Comparison of ENCODE assay signal across 10 cellular contexts in the genomic region with DNA sequence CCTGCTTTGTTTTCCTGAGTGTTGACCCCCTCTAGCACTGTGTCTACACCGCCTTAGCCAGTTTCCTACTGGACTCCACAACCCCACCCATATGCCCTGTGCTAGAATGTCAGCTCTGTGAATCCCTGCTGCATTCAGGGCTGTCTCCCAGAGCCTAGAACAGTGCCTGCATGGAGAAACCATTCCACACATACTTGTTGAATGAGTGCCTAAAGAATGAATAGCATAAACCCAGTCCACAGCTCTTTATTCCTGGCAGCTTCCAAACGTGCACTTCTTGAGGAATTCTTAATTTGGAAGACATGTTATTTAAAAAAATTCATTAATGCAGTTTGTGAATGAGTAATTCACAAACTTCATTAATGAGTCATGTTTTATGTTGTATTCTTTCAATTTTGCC. TPM values are rescaled to one million over a fixed set of nuclear protein-coding genes. Genes with fewer than 3 reads are reported as not detected.
DNase-seq lines count a peak whose midpoint lies in the region; ATAC-seq and TF ChIP-seq lines count a peak whose summit lies in the region.
"Had no signal": no experiment of that assay in that cellular context is flagged by ENCODE, and none has a peak within 500 bp of the region (broad histone marks: within the 10 kb centered on the region; RNA-seq: fewer than 3 reads in every experiment).

No MANE protein-coding gene starts in this region.

- H3K36me3 ChIP-seq in esophagus squamous epithelium, result no peaks in the 10 kb centered on the region
- H3K36me3 ChIP-seq in uterus, result no peaks in the 10 kb centered on the region

- DNase-seq in LHCN-M2 (ENCODE audit: low read depth), result peak; percentile 4
- DNase-seq in esophagus squamous epithelium (lab: John Stamatoyannopoulos, UW), result no peak
- DNase-seq in uterus, result no peak
- no peak for DNase-seq in stimulated activated naive B cell treated with anti-CD40 and anti-IgM and Interleukin-4, amounts not matched to agents 10 μg/mL and 1 μg/mL and 100 μg/mL, for 72 hours
- no peak for DNase-seq in germinal center (ENCODE audit: low spot score)
- no peak for DNase-seq in NCI-H1694 (lab: John Stamatoyannopoulos, UW)

- TF ChIP-seq CTCF in esophagus squamous epithelium (IDR thresholded peaks at IDR 0.05) (no peak), nephron (IDR thresholded peaks at IDR 0.05; ENCODE audit: unreplicated experiment in 3 of 3) (no peak), uterus (IDR thresholded peaks at IDR 0.05) (no peak)

- H3K9me3 Mint-ChIP-seq in nephron, result peaks cover 2% of the 10 kb centered on the region
- peaks cover 3% of the 10 kb centered on the region in 2 donors for H3K9me3 Mint-ChIP-seq in stimulated activated naive B cell treated with anti-CD40 and anti-IgM and Interleukin-4, amounts not matched to agents 10 μg/mL and 1 μg/mL and 100 μg/mL, for 72 hours

- peak overlapping the region; percentile 50 to 81 (median 72) for H3K27ac ChIP-seq in esophagus squamous epithelium
- peak overlapping the region; percentile 53 for H3K27ac ChIP-seq in uterus
- H3K27ac ChIP-seq: PC-9 had no signal

- H3K27ac Mint-ChIP-seq in nephron, result peak overlapping the region in 2 of 3 experiments; percentile 52 to 82
- H3K27ac Mint-ChIP-seq in stimulated activated naive B cell treated with anti-CD40 and anti-IgM and Interleukin-4, amounts not matched to agents 10 μg/mL and 1 μg/mL and 100 μg/mL, for 72 hours, result no peak overlapping the region
- H3K27ac Mint-ChIP-seq: activated naive CD8-positive, alpha-beta T cell had no signal

- WGBS in esophagus squamous epithelium, 2 donors, result 24 to 50% methylated on average over 2 of the region's 2 CpGs

- H3K4me1 Mint-ChIP-seq in nephron, result peaks cover 41% of the 10 kb centered on the region
- peaks cover 10 to 25% of the 10 kb centered on the region in 2 donors for H3K4me1 Mint-ChIP-seq in stimulated activated naive B cell treated with anti-CD40 and anti-IgM and Interleukin-4, amounts not matched to agents 10 μg/mL and 1 μg/mL and 100 μg/mL, for 72 hours

- H3K9me3 ChIP-seq in esophagus squamous epithelium (no peaks in the 10 kb centered on the region), uterus (no peaks in the 10 kb centered on the region)
- H3K9me3 ChIP-seq: Caco-2 had no signal

- ATAC-seq in stimulated activated naive B cell treated with anti-CD40 and anti-IgM and Interleukin-4, amounts not matched to agents 10 μg/mL and 1 μg/mL and 100 μg/mL, for 72 hours (replicated peaks), result no peak

- TF ChIP-seq POLR2A in esophagus squamous epithelium (IDR thresholded peaks at IDR 0.05), result no peak
- no peak for TF ChIP-seq POLR2A in uterus (IDR thresholded peaks at IDR 0.05)

- H3K4me1 ChIP-seq in esophagus squamous epithelium, result peaks cover 0 to 46% (median 23%) of the 10 kb centered on the region in 3 donors
- H3K4me1 ChIP-seq in uterus, result peaks cover 9 to 25% of the 10 kb centered on the region in 2 donors
- H3K4me1 ChIP-seq: Caco-2 had no signal

- no peak overlapping the region for H3K4me3 Mint-ChIP-seq in nephron
- no peak overlapping the region for H3K4me3 Mint-ChIP-seq in stimulated activated naive B cell treated with anti-CD40 and anti-IgM and Interleukin-4, amounts not matched to agents 10 μg/mL and 1 μg/mL and 100 μg/mL, for 72 hours
- H3K4me3 Mint-ChIP-seq: activated naive CD8-positive, alpha-beta T cell had no signal

- no peaks in the 10 kb centered on the region for H3K27me3 ChIP-seq in esophagus squamous epithelium
- no peaks in the 10 kb centered on the region for H3K27me3 ChIP-seq in uterus

- H3K27me3 Mint-ChIP-seq in nephron (ENCODE audit: low read depth), result peaks cover 5% of the 10 kb centered on the region
- peaks cover 16 to 22% of the 10 kb centered on the region in 2 donors for H3K27me3 Mint-ChIP-seq in stimulated activated naive B cell treated with anti-CD40 and anti-IgM and Interleukin-4, amounts not matched to agents 10 μg/mL and 1 μg/mL and 100 μg/mL, for 72 hours

- intact Hi-C loops in esophagus squamous epithelium (cut with DNase I), result no loop called here
- intact Hi-C loops in uterus (cut with DNase I; ENCODE audit: low total_unique reads), result no loop called here

- no peaks in the 10 kb centered on the region for H3K36me3 Mint-ChIP-seq in nephron (ENCODE audit: low read depth)
- H3K36me3 Mint-ChIP-seq in stimulated activated naive B cell treated with anti-CD40 and anti-IgM and Interleukin-4, amounts not matched to agents 10 μg/mL and 1 μg/mL and 100 μg/mL, for 72 hours, result peaks cover 0 to 3% of the 10 kb centered on the region in 2 donors
- H3K36me3 Mint-ChIP-seq: activated naive CD8-positive, alpha-beta T cell had no signal

- H3K4me3 ChIP-seq in esophagus squamous epithelium (no peak overlapping the region), uterus (no peak overlapping the region)
- H3K4me3 ChIP-seq: PC-9 had no signal

RNA-seq across cellular contexts. Expression of a gene that starts 6.5 kb away (rescaled TPM):
- 38.0 and 40.8 TPM in 2 replicates for total RNA-seq in LHCN-M2 (2014; rRNA removed)
- polyA plus RNA-seq in LHCN-M2 (2012), result 12.9 TPM
- total RNA-seq in esophagus squamous epithelium, result 10 to 100 TPM; 27.1 to 34.7 (median 31.0) TPM
- 10 to 100 TPM; 21.5 to 60.6 (median 32.7) TPM for total RNA-seq in uterus
